ENCODE assay signal across 20 cellular contexts in the genomic region with DNA sequence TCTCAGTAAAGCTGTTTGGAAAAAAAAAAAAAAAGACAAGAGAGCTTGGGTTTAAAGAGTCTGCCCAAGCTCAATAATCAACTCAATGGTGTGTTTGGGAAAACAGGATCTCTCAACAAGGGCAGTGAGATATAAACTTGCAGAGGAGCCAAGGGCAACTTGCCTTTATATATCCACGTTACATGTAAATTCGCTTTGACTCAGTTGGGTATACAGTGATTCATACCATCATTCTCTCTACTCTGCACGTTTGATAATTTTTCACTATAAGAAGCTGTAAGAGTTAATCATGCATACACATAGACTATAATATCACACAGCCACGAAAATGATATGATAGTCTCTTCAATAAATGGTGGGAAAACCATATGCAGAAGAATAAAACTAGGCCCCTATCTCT. TPM values are rescaled to one million over a fixed set of nuclear protein-coding genes. Genes with fewer than 3 reads are reported as not detected.
DNase-seq lines count a peak whose midpoint lies in the region; ATAC-seq, FAIRE-seq and TF ChIP-seq lines count a peak whose summit lies in the region.
"Had no signal": no experiment of that assay in that cellular context is flagged by ENCODE, and none has a peak within 500 bp of the region (broad histone marks: within the 10 kb centered on the region; RNA-seq: fewer than 3 reads in every experiment).

No MANE protein-coding gene starts in this region.

- TF ChIP-seq POLR2A in A549 (IDR thresholded peaks at IDR 0.05; ENCODE audit: low read length) (no peak), thyroid gland (IDR thresholded peaks at IDR 0.05) (no peak)

- intact Hi-C loops in mucosa of descending colon (cut with DNase I, micrococcal nuclease) (no loop called here), thyroid gland (cut with DNase I) (no loop called here)

- FAIRE-seq in A549 (lab: Jason Lieb, UNC): no peak

- no peak for ATAC-seq in A549
- ATAC-seq in mucosa of descending colon: no peak

- H3K4me1 ChIP-seq in A549: peaks cover 55% of the 10 kb centered on the region
- H3K4me1 ChIP-seq in CD8-positive, alpha-beta memory T cell (ENCODE audit: insufficient read depth, low read length): peaks cover 26% of the 10 kb centered on the region
- peaks cover 36 to 52% of the 10 kb centered on the region in 2 donors for H3K4me1 ChIP-seq in muscle layer of duodenum (ENCODE audit: control insufficient read depth in 1 of 2, insufficient read depth in 2 of 2, low read length in 2 of 2)
- H3K4me1 ChIP-seq in mucosa of descending colon (ENCODE audit: low read depth): peaks cover 4% of the 10 kb centered on the region
- H3K4me1 ChIP-seq in thyroid gland: peaks cover 0 to 42% of the 10 kb centered on the region in 2 donors

- TF ChIP-seq EP300 in A549 (IDR thresholded peaks at IDR 0.05): no peak

- no peak for TF ChIP-seq CTCF in A549 (IDR thresholded peaks at IDR 0.05)
- TF ChIP-seq CTCF in mucosa of descending colon (IDR thresholded peaks at IDR 0.05): no peak
- no peak for TF ChIP-seq CTCF in thyroid gland (IDR thresholded peaks at IDR 0.05)

- H3K27ac ChIP-seq in A549 (no peak overlapping the region), muscle layer of duodenum (ENCODE audit: low read length) (peak overlapping the region; percentile 92), thyroid gland (no peak overlapping the region)
- H3K27ac ChIP-seq in CD8-positive, alpha-beta memory T cell (ENCODE audit: low read depth, low read length): no peak overlapping the region
- H3K27ac ChIP-seq: adrenal gland, WERI-Rb-1 had no signal

- peaks cover 67 to 87% (median 81%) of the 10 kb centered on the region in 3 donors for H3K4me1 Mint-ChIP-seq in CD8-positive, alpha-beta memory T cell
- peaks cover 94% of the 10 kb centered on the region for H3K4me1 Mint-ChIP-seq in activated CD4-positive, alpha-beta memory T cell treated with anti-CD3 and anti-CD28 coated beads, Interleukin-2, amount 10 ng/mL, durations not matched to agents 7 days and 5 days

- DNase-seq in A549 (ENCODE audit: low read depth in 1 of 2, low spot score in 1 of 2) (no peak), mucosa of descending colon (no peak), KG1 (lab: John Stamatoyannopoulos, UW) (no peak), SKM-1 treated with dmso at 0.1 percent for 144 hours (lab: John Stamatoyannopoulos, UW; ENCODE audit: unreplicated experiment) (no peak), thyroid gland (no peak)
- no peak for DNase-seq in CD8-positive, alpha-beta memory T cell
- DNase-seq in activated CD4-positive, alpha-beta memory T cell treated with anti-CD3 and anti-CD28 coated beads, Interleukin-2, amount 10 ng/mL, durations not matched to agents 7 days and 5 days: no peak
- DNase-seq: activated effector memory CD4-positive, alpha-beta T cell treated with Interleukin-2 at 50 U/mL for 16 hours; adrenal gland; COR-L47; Karpas-422; midbrain; NCI-H2029; NCI-H446; retina; WERI-Rb-1 had no signal

- H3K36me3 ChIP-seq in CD8-positive, alpha-beta memory T cell (ENCODE audit: insufficient read depth, low read length): no peaks in the 10 kb centered on the region
- H3K36me3 ChIP-seq in muscle layer of duodenum (ENCODE audit: control insufficient read depth in 1 of 2, insufficient read depth in 2 of 2, low read length in 2 of 2): no peaks in the 10 kb centered on the region
- no peaks in the 10 kb centered on the region for H3K36me3 ChIP-seq in mucosa of descending colon (ENCODE audit: low read depth)
- no peaks in the 10 kb centered on the region for H3K36me3 ChIP-seq in thyroid gland
- H3K36me3 ChIP-seq: adrenal gland, neutrophil, tibial nerve, WERI-Rb-1 had no signal

- peak overlapping the region in 5 of 8 donors; percentile 17 to 80 (median 78) for H3K27ac Mint-ChIP-seq in CD8-positive, alpha-beta memory T cell
- H3K27ac Mint-ChIP-seq in activated CD4-positive, alpha-beta memory T cell treated with anti-CD3 and anti-CD28 coated beads, Interleukin-2, amount 10 ng/mL, durations not matched to agents 7 days and 5 days: peak overlapping the region; percentile 89

- H3K9me3 ChIP-seq in A549: no peaks in the 10 kb centered on the region
- H3K9me3 ChIP-seq in CD8-positive, alpha-beta memory T cell (ENCODE audit: low read length): no peaks in the 10 kb centered on the region
- no peaks in the 10 kb centered on the region for H3K9me3 ChIP-seq in muscle layer of duodenum (ENCODE audit: control insufficient read depth in 1 of 2, low read length in 2 of 2)
- H3K9me3 ChIP-seq in mucosa of descending colon: no peaks in the 10 kb centered on the region
- H3K9me3 ChIP-seq in thyroid gland: no peaks in the 10 kb centered on the region
- H3K9me3 ChIP-seq: adrenal gland, neutrophil, tibial nerve had no signal

- H3K4me3 ChIP-seq in A549 (no peak overlapping the region), muscle layer of duodenum (ENCODE audit: low read depth in 1 of 2, low read length in 2 of 2) (no peak overlapping the region), mucosa of descending colon (no peak overlapping the region), thyroid gland (replicated peaks in 1 of 3) (no peak overlapping the region)
- H3K4me3 ChIP-seq in CD8-positive, alpha-beta memory T cell (ENCODE audit: low read length): no peak overlapping the region
- H3K4me3 ChIP-seq: adrenal gland, tibial nerve had no signal

- H3K4me3 Mint-ChIP-seq in CD8-positive, alpha-beta memory T cell: peak overlapping the region in 1 of 7 donors; percentile 20
- H3K4me3 Mint-ChIP-seq in activated CD4-positive, alpha-beta memory T cell treated with anti-CD3 and anti-CD28 coated beads, Interleukin-2, amount 10 ng/mL, durations not matched to agents 7 days and 5 days: peak overlapping the region; percentile 57
- H3K4me3 Mint-ChIP-seq: central memory CD8-positive, alpha-beta T cell had no signal

- H3K27me3 Mint-ChIP-seq in CD8-positive, alpha-beta memory T cell: no peaks in the 10 kb centered on the region
- no peaks in the 10 kb centered on the region for H3K27me3 Mint-ChIP-seq in activated CD4-positive, alpha-beta memory T cell treated with anti-CD3 and anti-CD28 coated beads, Interleukin-2, amount 10 ng/mL, durations not matched to agents 7 days and 5 days
- H3K27me3 Mint-ChIP-seq: central memory CD8-positive, alpha-beta T cell had no signal

- no peaks in the 10 kb centered on the region for H3K27me3 ChIP-seq in CD8-positive, alpha-beta memory T cell (ENCODE audit: insufficient read depth, low read length, poor library complexity, severe bottlenecking)
- H3K27me3 ChIP-seq in muscle layer of duodenum (ENCODE audit: low read depth, low read length): no peaks in the 10 kb centered on the region
- no peaks in the 10 kb centered on the region for H3K27me3 ChIP-seq in thyroid gland
- H3K27me3 ChIP-seq: adrenal gland, neutrophil, tibial nerve had no signal

- POLR2A ChIA-PET in A549 (lab: Yijun Ruan, JAX): no interaction called here
- POLR2A ChIA-PET in CD8-positive, alpha-beta memory T cell (lab: Charles Lee): no interaction called here
- POLR2A ChIA-PET in activated CD4-positive, alpha-beta memory T cell treated with anti-CD3 and anti-CD28 coated beads, Interleukin-2, amount 10 ng/mL, durations not matched to agents 7 days and 5 days (lab: Charles Lee): interaction anchor here (0.8 to 5.0 kb wide), 8 partner anchors 10 to 44 kb away, joined by 3 to 48 read pairs (median 4); partner anchors contain the start of gene ADAM19

- H3K4me2 ChIP-seq in A549: peak overlapping the region; percentile 65; the same call in 2 of the 3 replicates

- CTCF ChIA-PET in A549 (lab: Yijun Ruan, JAX): interaction anchor here (1.3 to 1.7 kb wide), 3 partner anchors 42 to 223 kb away, joined by 3 to 4 read pairs (median 3); no protein-coding TSS in a partner anchor
- CTCF ChIA-PET in CD8-positive, alpha-beta memory T cell (lab: Charles Lee): interaction anchor here (1.1 to 1.3 kb wide), 3 partner anchors 9 to 42 kb away, joined by 3 to 5 read pairs (median 3); no protein-coding TSS in a partner anchor
- CTCF ChIA-PET in activated CD4-positive, alpha-beta memory T cell treated with anti-CD3 and anti-CD28 coated beads, Interleukin-2, amount 10 ng/mL, durations not matched to agents 7 days and 5 days (lab: Charles Lee): interaction anchor here (0.5 to 3.6 kb wide), 4 partner anchors 10 to 118 kb away, joined by 3 to 13 read pairs (median 4); no protein-coding TSS in a partner anchor

- WGBS in A549 (ENCODE audit: missing lambda C conversion rate): 55% methylated on average over 4 of the region's 4 CpGs
- 91 to 96% methylated on average over 4 of the region's 4 CpGs for WGBS in thyroid gland, 2 donors

- H3K36me3 Mint-ChIP-seq in CD8-positive, alpha-beta memory T cell: peaks cover 2 to 9% (median 8%) of the 10 kb centered on the region in 3 donors
- H3K36me3 Mint-ChIP-seq in activated CD4-positive, alpha-beta memory T cell treated with anti-CD3 and anti-CD28 coated beads, Interleukin-2, amount 10 ng/mL, durations not matched to agents 7 days and 5 days (ENCODE audit: low read depth): peaks cover 92% of the 10 kb centered on the region

- no peak for TF ChIP-seq RAD21 in A549 (conservative IDR thresholded peaks at IDR 0.05 in 1 of 2, IDR thresholded peaks at IDR 0.05 in 1 of 2)

- no peaks in the 10 kb centered on the region for H3K9me3 Mint-ChIP-seq in CD8-positive, alpha-beta memory T cell
- no peaks in the 10 kb centered on the region for H3K9me3 Mint-ChIP-seq in activated CD4-positive, alpha-beta memory T cell treated with anti-CD3 and anti-CD28 coated beads, Interleukin-2, amount 10 ng/mL, durations not matched to agents 7 days and 5 days
- H3K9me3 Mint-ChIP-seq: central memory CD8-positive, alpha-beta T cell had no signal

TF ChIP-seq in A549, 52 proteins besides CTCF, POLR2A, EP300 and RAD21 (continues in another document):
- TF ChIP-seq NFE2L2 (conservative IDR thresholded peaks at IDR 0.05; ENCODE audit: low read length) (no peak), HOXB5 (CRISPR knock-in tag; IDR thresholded peaks at IDR 0.05) (no peak), PHF8 (IDR thresholded peaks at IDR 0.05; ENCODE audit: borderline replicate concordance, low read depth) (no peak), BHLHE40 (IDR thresholded peaks at IDR 0.05; ENCODE audit: low read depth, low read length) (no peak), MAFK (IDR thresholded peaks at IDR 0.05; ENCODE audit: partially characterized antibody) (no peak), KDM5A (IDR thresholded peaks at IDR 0.05) (no peak)

RNA-seq across cellular contexts. Expression of gene ADAM19, which starts 24.9 kb away (rescaled TPM):
- polyA plus RNA-seq in A549 (2011; rRNA removed): 7.7 and 9.7 TPM in 2 replicates
- polyA plus RNA-seq in A549 (2012; cell fraction: cytosol; rRNA removed): 4.1 and 5.3 TPM in 2 replicates
- 7.5 and 9.8 TPM in 2 replicates for polyA plus RNA-seq in A549 (2012; cell fraction: nucleus; rRNA removed)
- polyA plus RNA-seq in A549 (2017; fragmentation: RNase III; extraction: RNeasy Plus Mini Kit Qiagen cat#74134 plus additional on column Dnase treatment): 13.1 to 17.5 TPM (median 15.2 TPM) in 3 replicates
- polyA minus RNA-seq in A549 (2011; rRNA and poly(A)+ RNA removed): 16.7 and 17.4 TPM in 2 replicates
- total RNA-seq in CD8-positive, alpha-beta memory T cell: 10 to 100 TPM; 26.5 to 26.8 TPM
- polyA plus RNA-seq in CD8-positive, alpha-beta memory T cell: 4.1 TPM
- total RNA-seq in activated CD4-positive, alpha-beta memory T cell treated with anti-CD3 and anti-CD28 coated beads, Interleukin-2, amount 10 ng/mL, durations not matched to agents 7 days and 5 days: 100 to 1,000 TPM; 309 to 313 TPM
- 10 to 100 TPM in 1 of 3 donors, 1 to 10 TPM in 2; 6.4 to 32.6 (median 8.9) TPM for total RNA-seq in mucosa of descending colon
- total RNA-seq in thyroid gland: 10 to 100 TPM in 2 of 4 donors, 1 to 10 TPM in 2; 6.4 to 15.2 (median 10.0) TPM

Comparison
In these comparisons a context has a peak if more than half of its experiments do, and no peak if none do; other contexts are left out.
1. RNA of gene ADAM19, which starts 24.9 kb away (total RNA-seq): 309 to 313 TPM in activated CD4-positive, alpha-beta memory T cell treated with anti-CD3 and anti-CD28 coated beads, Interleukin-2, amount 10 ng/mL, durations not matched to agents 7 days and 5 days; 26.5 to 26.8 TPM in CD8-positive, alpha-beta memory T cell, 6.4 to 15.2 TPM in thyroid gland and 6.4 to 32.6 TPM in mucosa of descending colon; every median in the first group is over 4 times any median in the second.